Comparison of ENCODE assay signal across 13 cellular contexts in the genomic region with DNA sequence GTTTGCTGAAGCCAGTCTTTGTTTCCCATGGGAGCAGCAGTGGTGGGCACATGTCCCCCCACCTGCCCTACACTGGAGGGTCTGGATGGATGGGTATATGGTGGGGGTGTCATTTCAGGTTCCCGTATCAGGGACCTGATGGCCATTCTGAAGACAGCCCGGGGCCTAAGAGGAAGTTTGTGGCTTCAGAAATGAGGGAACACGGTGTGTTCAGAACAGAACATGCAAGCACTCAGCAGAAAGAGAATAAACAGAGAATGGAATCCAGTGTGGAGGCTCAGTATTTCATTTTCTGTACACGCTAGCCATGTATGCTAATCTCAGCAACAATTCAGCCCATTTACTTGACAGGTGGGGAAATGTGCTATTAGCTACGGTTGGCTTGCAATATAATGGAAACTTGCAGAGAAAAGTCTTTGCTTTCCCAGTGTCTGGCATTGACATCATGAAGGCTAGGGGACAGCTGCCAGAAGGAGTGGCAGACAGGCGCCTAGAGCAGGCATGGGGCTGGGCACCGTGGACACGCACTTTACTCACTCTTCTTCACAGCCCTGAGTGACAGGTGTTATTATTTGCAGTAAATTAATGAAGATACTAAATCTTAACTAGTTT.
DNase-seq lines count a peak whose midpoint lies in the region; ATAC-seq and TF ChIP-seq lines count a peak whose summit lies in the region.
"Had no signal": no experiment of that assay in that cellular context is flagged by ENCODE, and none has a peak within 500 bp of the region (broad histone marks: within the 10 kb centered on the region; RNA-seq: fewer than 3 reads in every experiment).

No MANE protein-coding gene starts in this region.

- peak overlapping the region; percentile 66 for H3K4me3 Mint-ChIP-seq in activated naive CD4-positive, alpha-beta T cell treated with anti-CD3 and anti-CD28 coated beads for 36 hours
- H3K4me3 Mint-ChIP-seq in activated T-helper 1 cell treated with anti-CD3 and anti-CD28 coated beads, Interleukin-12 subunit alpha, Interleukin-12 subunit beta, Interleukin-2, Interleukin-4 antibody, amounts not matched to agents 30 ng/mL and 10 ng/mL and 1 ng/mL, durations not matched to agents 14 hours and 24 hours and 36 hours = no peak overlapping the region
- H3K4me3 Mint-ChIP-seq in stimulated activated effector memory CD8-positive, alpha-beta T cell treated with anti-CD3 and anti-CD28 coated beads, Interleukin-12 subunit alpha, Interleukin-12 subunit beta, amount 100 ng/mL, for 72 hours = no peak overlapping the region
- H3K4me3 Mint-ChIP-seq in endothelial cell (ENCODE audit: unreplicated experiment) = no peak overlapping the region
- H3K4me3 Mint-ChIP-seq: WTC11 had no signal

- peak overlapping the region; percentile 53 for H3K27ac Mint-ChIP-seq in activated naive CD4-positive, alpha-beta T cell treated with anti-CD3 and anti-CD28 coated beads for 36 hours
- peak overlapping the region; percentile 35 for H3K27ac Mint-ChIP-seq in activated T-helper 1 cell treated with anti-CD3 and anti-CD28 coated beads, Interleukin-12 subunit alpha, Interleukin-12 subunit beta, Interleukin-2, Interleukin-4 antibody, amounts not matched to agents 30 ng/mL and 10 ng/mL and 1 ng/mL, durations not matched to agents 14 hours and 24 hours and 36 hours
- H3K27ac Mint-ChIP-seq in stimulated activated effector memory CD8-positive, alpha-beta T cell treated with anti-CD3 and anti-CD28 coated beads, Interleukin-12 subunit alpha, Interleukin-12 subunit beta, amount 100 ng/mL, for 72 hours = peak overlapping the region; percentile 16
- H3K27ac Mint-ChIP-seq in endothelial cell (ENCODE audit: unreplicated experiment) = no peak overlapping the region
- H3K27ac Mint-ChIP-seq: WTC11 had no signal

- intact Hi-C loops in activated naive CD4-positive, alpha-beta T cell treated with anti-CD3 and anti-CD28 coated beads for 36 hours (cut with micrococcal nuclease) = loop anchor here (5.0 to 10.0 kb wide), 9 partner anchors 318 to 1655 kb away; partner anchors contain the start of genes AOAH, HERPUD2 and STARD3NL
- intact Hi-C loops in activated T-helper 1 cell treated with anti-CD3 and anti-CD28 coated beads, Interleukin-12 subunit alpha, Interleukin-12 subunit beta, Interleukin-2, Interleukin-4 antibody, amounts not matched to agents 30 ng/mL and 10 ng/mL and 1 ng/mL, durations not matched to agents 14 hours and 24 hours and 36 hours (cut with micrococcal nuclease) = loop anchor here (5.0 to 10.0 kb wide), 3 partner anchors 385 to 863 kb away; no protein-coding TSS in a partner anchor

- CTCF ChIA-PET in activated naive CD4-positive, alpha-beta T cell treated with anti-CD3 and anti-CD28 coated beads for 36 hours (lab: Charles Lee) = interaction anchor here (1.5 to 2.1 kb wide), 4 partner anchors 97 to 150 kb away, joined by 4 to 8 read pairs (median 6); partner anchors contain the start of gene ELMO1

- no peak for TF ChIP-seq CTCF in endothelial cell (IDR thresholded peaks at IDR 0.05; ENCODE audit: unreplicated experiment)

- peaks cover 86% of the 10 kb centered on the region for H3K4me1 Mint-ChIP-seq in activated naive CD4-positive, alpha-beta T cell treated with anti-CD3 and anti-CD28 coated beads for 36 hours (ENCODE audit: low read depth)
- H3K4me1 Mint-ChIP-seq in activated T-helper 1 cell treated with anti-CD3 and anti-CD28 coated beads, Interleukin-12 subunit alpha, Interleukin-12 subunit beta, Interleukin-2, Interleukin-4 antibody, amounts not matched to agents 30 ng/mL and 10 ng/mL and 1 ng/mL, durations not matched to agents 14 hours and 24 hours and 36 hours (ENCODE audit: low read depth) = peaks cover 79% of the 10 kb centered on the region
- H3K4me1 Mint-ChIP-seq in stimulated activated effector memory CD8-positive, alpha-beta T cell treated with anti-CD3 and anti-CD28 coated beads, Interleukin-12 subunit alpha, Interleukin-12 subunit beta, amount 100 ng/mL, for 72 hours = peaks cover 34% of the 10 kb centered on the region
- peaks cover 72% of the 10 kb centered on the region for H3K4me1 Mint-ChIP-seq in endothelial cell (ENCODE audit: unreplicated experiment)

- DNase-seq in activated naive CD4-positive, alpha-beta T cell treated with anti-CD3 and anti-CD28 coated beads for 36 hours = no peak
- DNase-seq in activated naive CD4-positive, alpha-beta T cell treated with Interleukin-2 at 50 U/mL for 16 hours = no peak
- no peak for DNase-seq in activated T-helper 1 cell treated with anti-CD3 and anti-CD28 coated beads, Interleukin-12 subunit alpha, Interleukin-12 subunit beta, Interleukin-2, Interleukin-4 antibody, amounts not matched to agents 30 ng/mL and 10 ng/mL and 1 ng/mL, durations not matched to agents 14 hours and 24 hours and 36 hours (ENCODE audit: low spot score)
- DNase-seq in stimulated activated effector memory CD8-positive, alpha-beta T cell treated with anti-CD3 and anti-CD28 coated beads, Interleukin-12 subunit alpha, Interleukin-12 subunit beta, amount 100 ng/mL, for 72 hours (ENCODE audit: low spot score in 2 of 2) = no peak
- DNase-seq in NCI-H526 (lab: John Stamatoyannopoulos, UW) (no peak), endothelial cell (ENCODE audit: low spot score) (no peak), mesenteric fat pad (ENCODE audit: low spot score) (no peak)
- DNase-seq: cortex of kidney, foreskin melanocyte, left colon, NCI-H2029 treated with DMSO at 0.1 percent for 48 hours had no signal

- peak; percentile 27 for ATAC-seq in HG03342 (IDR thresholded peaks at IDR 0.05; ENCODE audit: unreplicated experiment)
- no peak for ATAC-seq in stimulated activated effector memory CD8-positive, alpha-beta T cell treated with anti-CD3 and anti-CD28 coated beads, Interleukin-12 subunit alpha, Interleukin-12 subunit beta, amount 100 ng/mL, for 72 hours
- ATAC-seq: left colon, WTC11 had no signal

- H3K36me3 Mint-ChIP-seq in activated naive CD4-positive, alpha-beta T cell treated with anti-CD3 and anti-CD28 coated beads for 36 hours (ENCODE audit: low read depth) = peaks cover 33% of the 10 kb centered on the region
- H3K36me3 Mint-ChIP-seq in activated T-helper 1 cell treated with anti-CD3 and anti-CD28 coated beads, Interleukin-12 subunit alpha, Interleukin-12 subunit beta, Interleukin-2, Interleukin-4 antibody, amounts not matched to agents 30 ng/mL and 10 ng/mL and 1 ng/mL, durations not matched to agents 14 hours and 24 hours and 36 hours (ENCODE audit: low read depth) = peaks cover 6% of the 10 kb centered on the region
- H3K36me3 Mint-ChIP-seq in stimulated activated effector memory CD8-positive, alpha-beta T cell treated with anti-CD3 and anti-CD28 coated beads, Interleukin-12 subunit alpha, Interleukin-12 subunit beta, amount 100 ng/mL, for 72 hours = peaks cover 5% of the 10 kb centered on the region
- peaks cover 10% of the 10 kb centered on the region for H3K36me3 Mint-ChIP-seq in endothelial cell (ENCODE audit: low read depth, unreplicated experiment)
- H3K36me3 Mint-ChIP-seq: WTC11 had no signal

- no peaks in the 10 kb centered on the region for H3K27me3 Mint-ChIP-seq in activated naive CD4-positive, alpha-beta T cell treated with anti-CD3 and anti-CD28 coated beads for 36 hours (ENCODE audit: low read depth)
- no peaks in the 10 kb centered on the region for H3K27me3 Mint-ChIP-seq in activated T-helper 1 cell treated with anti-CD3 and anti-CD28 coated beads, Interleukin-12 subunit alpha, Interleukin-12 subunit beta, Interleukin-2, Interleukin-4 antibody, amounts not matched to agents 30 ng/mL and 10 ng/mL and 1 ng/mL, durations not matched to agents 14 hours and 24 hours and 36 hours (ENCODE audit: insufficient read depth)
- H3K27me3 Mint-ChIP-seq in endothelial cell (ENCODE audit: unreplicated experiment) = peaks cover 1% of the 10 kb centered on the region

- no peaks in the 10 kb centered on the region for H3K9me3 Mint-ChIP-seq in activated naive CD4-positive, alpha-beta T cell treated with anti-CD3 and anti-CD28 coated beads for 36 hours
- H3K9me3 Mint-ChIP-seq in activated T-helper 1 cell treated with anti-CD3 and anti-CD28 coated beads, Interleukin-12 subunit alpha, Interleukin-12 subunit beta, Interleukin-2, Interleukin-4 antibody, amounts not matched to agents 30 ng/mL and 10 ng/mL and 1 ng/mL, durations not matched to agents 14 hours and 24 hours and 36 hours = no peaks in the 10 kb centered on the region
- H3K9me3 Mint-ChIP-seq in stimulated activated effector memory CD8-positive, alpha-beta T cell treated with anti-CD3 and anti-CD28 coated beads, Interleukin-12 subunit alpha, Interleukin-12 subunit beta, amount 100 ng/mL, for 72 hours = no peaks in the 10 kb centered on the region
- H3K9me3 Mint-ChIP-seq in endothelial cell (ENCODE audit: unreplicated experiment) = no peaks in the 10 kb centered on the region
- H3K9me3 Mint-ChIP-seq: WTC11 had no signal
